ENCODE assay signal across 12 cellular contexts in the genomic region with DNA sequence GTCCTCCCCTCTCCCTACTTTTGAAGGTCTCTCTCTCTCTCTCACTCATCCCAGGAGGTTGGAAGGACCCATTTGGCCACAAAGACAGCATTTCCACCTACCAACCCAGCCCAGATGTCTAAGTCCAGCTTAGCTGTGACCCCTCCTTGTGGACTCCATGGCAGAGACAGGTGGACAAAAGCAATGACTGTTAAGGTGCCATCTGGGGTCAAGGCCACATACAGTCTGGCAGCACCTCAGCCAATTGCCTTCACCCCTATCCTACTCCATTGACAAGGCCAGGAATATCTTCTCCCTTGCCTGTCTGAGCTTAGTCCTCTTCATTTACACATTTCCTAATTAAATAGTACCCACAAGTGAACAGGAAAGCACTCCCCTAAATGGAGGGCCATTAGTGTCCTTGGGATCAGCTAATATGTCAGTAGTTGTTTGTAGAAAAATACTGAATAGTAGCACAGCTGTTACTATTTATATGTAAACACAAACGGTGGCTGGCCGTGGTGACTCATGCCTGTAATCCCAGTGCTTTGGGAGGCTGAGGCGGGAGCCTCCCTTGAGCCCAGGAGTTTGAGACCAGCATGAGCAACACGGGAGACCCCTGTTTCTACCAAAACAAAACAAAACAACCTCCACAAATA. TPM values are rescaled to one million over a fixed set of nuclear protein-coding genes. Genes with fewer than 3 reads are reported as not detected.
DNase-seq lines count a peak whose midpoint lies in the region; ATAC-seq and TF ChIP-seq lines count a peak whose summit lies in the region.
"Had no signal": no experiment of that assay in that cellular context is flagged by ENCODE, and none has a peak within 500 bp of the region (broad histone marks: within the 10 kb centered on the region; RNA-seq: fewer than 3 reads in every experiment).

No MANE protein-coding gene starts in this region.

- no peak overlapping the region for H3K27ac Mint-ChIP-seq in activated CD4-positive, alpha-beta T cell treated with anti-CD3 and anti-CD28 coated beads, Interleukin-2, amount 10 ng/mL, durations not matched to agents 24 days and 14 days

- POLR2A ChIA-PET in A673 (lab: Charles Lee; ENCODE audit: low non-redundant PET): no interaction called here

- peak; percentile 25 for DNase-seq in A673 (ENCODE audit: low spot score)
- peak; percentile 34 for DNase-seq in HT1080 (ENCODE audit: low read depth)
- peak; percentile 91 for DNase-seq in WERI-Rb-1
- DNase-seq in iPS DF 6.9 (ENCODE audit: low read depth, low spot score): peak; percentile 18
- DNase-seq in hypothalamus (lab: John Stamatoyannopoulos, UW): no peak
- no peak for DNase-seq in activated CD4-positive, alpha-beta T cell treated with anti-CD3 and anti-CD28 coated beads, Interleukin-2, amount 10 ng/mL, durations not matched to agents 24 days and 14 days
- DNase-seq: activated CD4-positive, CD25-positive, alpha-beta regulatory T cell; NCI-H187 had no signal

- no peaks in the 10 kb centered on the region for H3K4me1 Mint-ChIP-seq in activated CD4-positive, alpha-beta T cell treated with anti-CD3 and anti-CD28 coated beads, Interleukin-2, amount 10 ng/mL, durations not matched to agents 24 days and 14 days

- no peak overlapping the region for H3K27ac ChIP-seq in A673 (ENCODE audit: low read depth, low read length, poor library complexity, severe bottlenecking)
- peak overlapping the region; percentile 78 for H3K27ac ChIP-seq in WERI-Rb-1
- H3K27ac ChIP-seq in iPS DF 6.9 (ENCODE audit: low read length): no peak overlapping the region
- H3K27ac ChIP-seq: ascending aorta; BLaER1 treated with 17β-estradiol and CSF1 and Interleukin-3, amounts not matched to agents 10 nM and 100 nM had no signal

- H3K4me3 Mint-ChIP-seq in activated CD4-positive, alpha-beta T cell treated with anti-CD3 and anti-CD28 coated beads, Interleukin-2, amount 10 ng/mL, durations not matched to agents 24 days and 14 days: no peak overlapping the region

- TF ChIP-seq CTCF in A673 (conservative IDR thresholded peaks at IDR 0.05; ENCODE audit: low read depth, low read length) (no peak), WERI-Rb-1 (IDR thresholded peaks at IDR 0.05; ENCODE audit: low read depth, low read length) (0 out of 2 replicates have a peak, but pooled peaks have one; percentile 5)

- CTCF ChIA-PET in A673 (lab: Charles Lee): no interaction called here

- no peaks in the 10 kb centered on the region for H3K36me3 Mint-ChIP-seq in activated CD4-positive, alpha-beta T cell treated with anti-CD3 and anti-CD28 coated beads, Interleukin-2, amount 10 ng/mL, durations not matched to agents 24 days and 14 days (ENCODE audit: low read depth)

- no peaks in the 10 kb centered on the region for H3K4me1 ChIP-seq in A673 (ENCODE audit: insufficient read depth, low read length, poor library complexity, severe bottlenecking)
- H3K4me1 ChIP-seq in iPS DF 6.9 (ENCODE audit: control insufficient read depth, insufficient read depth, low read length): peaks cover 3% of the 10 kb centered on the region; the same call in 1 of the 2 replicates
- H3K4me1 ChIP-seq: ascending aorta had no signal

- H3K36me3 ChIP-seq in A673 (ENCODE audit: insufficient read depth, low read length, poor library complexity, severe bottlenecking): no peaks in the 10 kb centered on the region
- no peaks in the 10 kb centered on the region for H3K36me3 ChIP-seq in WERI-Rb-1
- no peaks in the 10 kb centered on the region for H3K36me3 ChIP-seq in iPS DF 6.9 (ENCODE audit: control insufficient read depth, insufficient read depth, low read length)
- H3K36me3 ChIP-seq: ascending aorta; BLaER1 treated with 17β-estradiol and CSF1 and Interleukin-3, amounts not matched to agents 10 nM and 100 nM had no signal

- intact Hi-C loops in A673 (cut with micrococcal nuclease; ENCODE audit: unreplicated experiment): no loop called here
- intact Hi-C loops in activated CD4-positive, alpha-beta T cell treated with anti-CD3 and anti-CD28 coated beads, Interleukin-2, amount 10 ng/mL, durations not matched to agents 24 days and 14 days (cut with micrococcal nuclease): no loop called here

- H3K4me3 ChIP-seq in A673 (ENCODE audit: low read depth, low read length, poor library complexity, severe bottlenecking) (no peak overlapping the region), WERI-Rb-1 (ENCODE audit: low read depth, low read length) (no peak overlapping the region), iPS DF 6.9 (ENCODE audit: low read length) (no peak overlapping the region)
- H3K4me3 ChIP-seq: ascending aorta; BLaER1 treated with 17β-estradiol and CSF1 and Interleukin-3, amounts not matched to agents 10 nM and 100 nM had no signal

- H3K9me3 Mint-ChIP-seq in activated CD4-positive, alpha-beta T cell treated with anti-CD3 and anti-CD28 coated beads, Interleukin-2, amount 10 ng/mL, durations not matched to agents 24 days and 14 days: peaks cover 4% of the 10 kb centered on the region

- no peaks in the 10 kb centered on the region for H3K9me3 ChIP-seq in A673 (ENCODE audit: low read depth, low read length, poor library complexity, severe bottlenecking)
- peaks cover 5% of the 10 kb centered on the region for H3K9me3 ChIP-seq in WERI-Rb-1 (ENCODE audit: severe bottlenecking)
- H3K9me3 ChIP-seq in iPS DF 6.9 (ENCODE audit: control insufficient read depth, insufficient read depth, low read length): no peaks in the 10 kb centered on the region
- H3K9me3 ChIP-seq: ascending aorta; BLaER1 treated with 17β-estradiol and CSF1 and Interleukin-3, amounts not matched to agents 10 nM and 100 nM had no signal

- H3K27me3 Mint-ChIP-seq in activated CD4-positive, alpha-beta T cell treated with anti-CD3 and anti-CD28 coated beads, Interleukin-2, amount 10 ng/mL, durations not matched to agents 24 days and 14 days: peaks cover 17% of the 10 kb centered on the region

- no peak for ATAC-seq in GM19467 (IDR thresholded peaks at IDR 0.05; ENCODE audit: unreplicated experiment)
- no peak for ATAC-seq in GM18861 (IDR thresholded peaks at IDR 0.05; ENCODE audit: unreplicated experiment)

- H3K27me3 ChIP-seq in A673 (replicated peaks; ENCODE audit: insufficient read depth, low read depth, low read length, poor library complexity) (no peaks in the 10 kb centered on the region), WERI-Rb-1 (ENCODE audit: insufficient read depth, low read depth, severe bottlenecking) (no peaks in the 10 kb centered on the region), iPS DF 6.9 (ENCODE audit: control insufficient read depth, insufficient read depth, low read length) (no peaks in the 10 kb centered on the region)
- H3K27me3 ChIP-seq: ascending aorta; BLaER1 treated with 17β-estradiol and CSF1 and Interleukin-3, amounts not matched to agents 10 nM and 100 nM had no signal

- BruUV-seq in A673 (replicated peaks; lab: Mats Ljungman, UMichigan): no TSS peak

- no CpG with 5 or more reads among the region's 4 CpGs for WGBS in iPS DF 6.9 (ENCODE audit: insufficient coverage, insufficient read length)

RNA-seq across cellular contexts. Expression of a gene that starts 28.8 kb away (rescaled TPM):
- total RNA-seq in A673 (2021): 0.17 and 0.24 TPM in 2 replicates
- not detected in 2 replicates for total RNA-seq in HT1080 (2014; rRNA removed; shearing (Covaris generic))
- not detected in 2 replicates for polyA plus RNA-seq in HT1080 (2015; cell fraction: cytosol; rRNA removed)
- not detected in 2 replicates for polyA plus RNA-seq in HT1080 (2015; cell fraction: nucleus; rRNA removed)
- total RNA-seq in activated CD4-positive, alpha-beta T cell treated with anti-CD3 and anti-CD28 coated beads, Interleukin-2, amount 10 ng/mL, durations not matched to agents 24 days and 14 days: not detected in 2 replicates
- total RNA-seq: ascending aorta had no signal

RNA-seq across cellular contexts. Expression of a gene that starts 54.7 kb away (rescaled TPM):
- 76.7 and 82.5 TPM in 2 replicates for total RNA-seq in A673 (2021)
- 25.2 and 33.9 TPM in 2 replicates for total RNA-seq in HT1080 (2014; rRNA removed; shearing (Covaris generic))
- 31.4 and 39.4 TPM in 2 replicates for polyA plus RNA-seq in HT1080 (2015; cell fraction: cytosol; rRNA removed)
- polyA plus RNA-seq in HT1080 (2015; cell fraction: nucleus; rRNA removed): 59.8 and 79.4 TPM in 2 replicates
- 65.2 and 67.1 TPM in 2 replicates for total RNA-seq in activated CD4-positive, alpha-beta T cell treated with anti-CD3 and anti-CD28 coated beads, Interleukin-2, amount 10 ng/mL, durations not matched to agents 24 days and 14 days

RNA-seq across cellular contexts. Expression of a gene that starts 58.3 kb away (rescaled TPM):
- total RNA-seq in A673 (2021): 15.7 and 16.1 TPM in 2 replicates
- 13.7 and 17.6 TPM in 2 replicates for total RNA-seq in HT1080 (2014; rRNA removed; shearing (Covaris generic))
- 10.3 and 15.0 TPM in 2 replicates for polyA plus RNA-seq in HT1080 (2015; cell fraction: cytosol; rRNA removed)
- polyA plus RNA-seq in HT1080 (2015; cell fraction: nucleus; rRNA removed): 7.5 TPM in 2 replicates
- total RNA-seq in activated CD4-positive, alpha-beta T cell treated with anti-CD3 and anti-CD28 coated beads, Interleukin-2, amount 10 ng/mL, durations not matched to agents 24 days and 14 days: 10.2 TPM in 2 replicates

Comparison
In these comparisons a context has a peak if more than half of its experiments do, and no peak if none do; other contexts are left out.
1. DNase-seq: peak in A673 (single experiment), HT1080 (single experiment), WERI-Rb-1 (single experiment) and iPS DF 6.9 (single experiment); none in hypothalamus (0 of 51) and activated CD4-positive, alpha-beta T cell treated with anti-CD3 and anti-CD28 coated beads, Interleukin-2, amount 10 ng/mL, durations not matched to agents 24 days and 14 days (single experiment).